ENCODE assay signal across 20 cellular contexts in genomic region chr20:64146301-64146935, GRCh38. TPM values are rescaled to one million over a fixed set of nuclear protein-coding genes. Genes with fewer than 3 reads are reported as not detected.
DNase-seq lines count a peak whose midpoint lies in the region; ATAC-seq and TF ChIP-seq lines count a peak whose summit lies in the region.
"Had no signal": no experiment of that assay in that cellular context is flagged by ENCODE, and none has a peak within 500 bp of the region (broad histone marks: within the 10 kb centered on the region; RNA-seq: fewer than 3 reads in every experiment).

No MANE protein-coding gene starts in this region.

- H3K36me3 Mint-ChIP-seq in activated CD8-positive, alpha-beta memory T cell treated with anti-CD3 and anti-CD28 coated beads, Interleukin-2, amount 10 ng/mL, durations not matched to agents 7 days and 5 days: no peaks in the 10 kb centered on the region

- no peaks in the 10 kb centered on the region for H3K4me1 ChIP-seq in spleen
- H3K4me1 ChIP-seq: breast epithelium, stomach had no signal

- H3K27me3 ChIP-seq in spleen (replicated peaks in 1 of 7): peaks cover 0 to 36% (median under 1%) of the 10 kb centered on the region in 7 donors

- H3K4me3 ChIP-seq in spleen: no peak overlapping the region
- H3K4me3 ChIP-seq: breast epithelium, mucosa of descending colon, PC-9, stomach had no signal

- intact Hi-C loops in spleen (cut with DNase I; ENCODE audit: low total_unique reads): no loop called here

- H3K27ac ChIP-seq in spleen: no peak overlapping the region
- H3K27ac ChIP-seq: breast epithelium, PC-9, stomach had no signal

- CTCF ChIA-PET in activated CD8-positive, alpha-beta memory T cell treated with anti-CD3 and anti-CD28 coated beads, Interleukin-2, amount 10 ng/mL, durations not matched to agents 7 days and 5 days (lab: Charles Lee): no interaction called here

- WGBS in spleen, 5 donors: 74 to 94% (median 87%) methylated on average over 4 to 7 of the region's 7 CpGs

- peaks cover 15% of the 10 kb centered on the region for H3K9me3 Mint-ChIP-seq in activated CD8-positive, alpha-beta memory T cell treated with anti-CD3 and anti-CD28 coated beads, Interleukin-2, amount 10 ng/mL, durations not matched to agents 7 days and 5 days (ENCODE audit: low read depth)

- ATAC-seq in activated CD8-positive, alpha-beta memory T cell treated with anti-CD3 and anti-CD28 coated beads, Interleukin-2, amount 10 ng/mL, durations not matched to agents 7 days and 5 days: no peak
- ATAC-seq in SK-N-SH treated with all-trans-retinoic acid at 6 μM for 48 hours: no peak
- no peak for ATAC-seq in HG02678 (IDR thresholded peaks at IDR 0.05; ENCODE audit: unreplicated experiment)
- ATAC-seq: mucosa of descending colon had no signal

- TF ChIP-seq POLR2A in spleen (IDR thresholded peaks at IDR 0.05): no peak

- H3K9me3 ChIP-seq in spleen: peaks cover 0 to 22% (median 13%) of the 10 kb centered on the region in 8 donors

- no peak for TF ChIP-seq CTCF in spleen (IDR thresholded peaks at IDR 0.05 in 8 of 11, conservative IDR thresholded peaks at IDR 0.05 in 3 of 11)

- no peaks in the 10 kb centered on the region for H3K27me3 Mint-ChIP-seq in activated CD8-positive, alpha-beta memory T cell treated with anti-CD3 and anti-CD28 coated beads, Interleukin-2, amount 10 ng/mL, durations not matched to agents 7 days and 5 days

- H3K36me3 ChIP-seq in spleen: no peaks in the 10 kb centered on the region
- H3K36me3 ChIP-seq: breast epithelium, stomach had no signal

- H3K27ac Mint-ChIP-seq in activated CD8-positive, alpha-beta memory T cell treated with anti-CD3 and anti-CD28 coated beads, Interleukin-2, amount 10 ng/mL, durations not matched to agents 7 days and 5 days: no peak overlapping the region

- no peaks in the 10 kb centered on the region for H3K4me1 Mint-ChIP-seq in activated CD8-positive, alpha-beta memory T cell treated with anti-CD3 and anti-CD28 coated beads, Interleukin-2, amount 10 ng/mL, durations not matched to agents 7 days and 5 days

- peak; percentile 5 for DNase-seq in activated CD8-positive, alpha-beta memory T cell treated with anti-CD3 and anti-CD28 coated beads, Interleukin-2, amount 50 U/mL, for 4 hours
- DNase-seq in activated CD8-positive, alpha-beta memory T cell treated with anti-CD3 and anti-CD28 coated beads, Interleukin-2, amount 10 ng/mL, durations not matched to agents 7 days and 5 days: no peak
- DNase-seq in NCI-H1694 (lab: John Stamatoyannopoulos, UW): peak; percentile 36
- peak; percentile 10 for DNase-seq in spleen
- no peak for DNase-seq in glomerular visceral epithelial cell (ENCODE audit: extremely low spot score)
- no peak for DNase-seq in AG20443 (ENCODE audit: low spot score)
- DNase-seq: dermis blood vessel endothelial cell, foreskin fibroblast, HCEC 1CT, mucosa of descending colon, NCI-H446 treated with DMSO at 0.1 percent for 48 hours, occipital lobe, PC-9, stomach, T1000 had no signal

- no peak overlapping the region for H3K4me3 Mint-ChIP-seq in activated CD8-positive, alpha-beta memory T cell treated with anti-CD3 and anti-CD28 coated beads, Interleukin-2, amount 10 ng/mL, durations not matched to agents 7 days and 5 days

TF ChIP-seq in SK-N-SH treated with all-trans-retinoic acid at 6 μM for 48 hours, 23 proteins besides CTCF, POLR2A, EP300 and RAD21:
- TF ChIP-seq TCF4 (CRISPR knock-in tag; IDR thresholded peaks at IDR 0.05; ENCODE audit: borderline replicate concordance) (peak; percentile 61; the same call in 1 of the 2 replicates), POU6F1 (CRISPR knock-in tag; IDR thresholded peaks at IDR 0.05; ENCODE audit: borderline replicate concordance, low read depth) (no peak)

RNA-seq across cellular contexts. Expression of gene MYT1, which starts 17.8 kb away (rescaled TPM):
- not detected for total RNA-seq in activated CD8-positive, alpha-beta memory T cell treated with anti-CD3 and anti-CD28 coated beads, Interleukin-2, amount 10 ng/mL, durations not matched to agents 7 days and 5 days
- total RNA-seq in spleen: 1 to 10 TPM in 2 of 7 donors, under 1 TPM in 2, not detected in 3; 0.57 to 2.2 (median 0.84) TPM
- under 1 TPM; 0.08 to 0.80 (median 0.24) TPM for polyA plus RNA-seq in spleen
- total RNA-seq: dermis blood vessel endothelial cell, PC-9 had no signal

RNA-seq across cellular contexts. Expression of gene NPBWR2, which starts 39.1 kb away (rescaled TPM):
- not detected for total RNA-seq in activated CD8-positive, alpha-beta memory T cell treated with anti-CD3 and anti-CD28 coated beads, Interleukin-2, amount 10 ng/mL, durations not matched to agents 7 days and 5 days
- total RNA-seq in spleen: under 1 TPM in 1 of 7 donors, not detected in 6; 0.26 TPM
- not detected for polyA plus RNA-seq in spleen
- total RNA-seq: breast epithelium, dermis blood vessel endothelial cell, G401, mucosa of descending colon, occipital lobe, PC-9, stomach, ureter had no signal
- polyA plus RNA-seq: stomach had no signal

Comparison
In these comparisons a context has a peak if more than half of its experiments do, and no peak if none do; other contexts are left out.
1. DNase-seq: peak in activated CD8-positive, alpha-beta memory T cell treated with anti-CD3 and anti-CD28 coated beads, Interleukin-2, amount 50 U/mL, for 4 hours (single experiment), NCI-H1694 (single experiment) and spleen (single experiment); none in activated CD8-positive, alpha-beta memory T cell treated with anti-CD3 and anti-CD28 coated beads, Interleukin-2, amount 10 ng/mL, durations not matched to agents 7 days and 5 days (single experiment), glomerular visceral epithelial cell (single experiment) and AG20443 (single experiment).